In the genomic region with DNA sequence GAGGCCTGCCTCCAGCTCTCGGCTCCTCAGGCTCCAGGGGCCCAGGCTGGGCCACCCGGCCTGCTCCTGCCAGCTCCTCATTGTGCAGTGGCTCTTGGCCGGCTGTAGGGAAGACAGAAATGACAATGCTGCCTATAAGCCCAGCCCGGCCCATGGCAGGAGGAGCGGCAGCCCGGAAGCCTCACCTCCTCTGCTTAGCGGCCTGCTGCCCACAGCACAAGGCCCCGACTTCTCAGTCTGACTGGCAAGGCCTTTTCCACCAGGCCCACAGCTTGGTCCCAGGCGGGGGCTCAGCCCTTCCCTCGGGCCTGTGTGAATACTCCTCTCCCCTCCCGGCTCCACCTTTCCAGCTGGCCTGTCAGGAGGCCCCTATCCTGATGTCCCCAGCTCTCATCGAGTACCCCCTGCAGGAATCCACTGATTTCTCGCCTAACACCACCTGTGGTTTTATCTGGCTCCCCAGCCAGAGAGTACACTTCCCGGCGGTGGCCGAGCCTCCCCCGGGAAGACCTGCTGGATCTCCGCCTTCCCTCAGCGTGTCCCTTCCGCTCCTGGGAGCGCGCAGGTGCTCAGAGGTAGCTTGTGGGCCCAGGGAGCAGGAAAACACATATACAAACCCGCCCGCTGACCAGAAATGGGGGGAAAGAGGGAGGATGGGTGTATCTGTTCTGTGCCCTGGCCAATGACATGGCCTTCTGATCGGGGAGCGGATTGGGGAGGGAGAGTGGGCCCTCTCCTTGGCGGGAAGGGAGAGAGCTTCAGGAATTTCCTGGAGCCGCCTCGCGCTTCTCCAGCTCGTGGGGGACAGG, we compare ENCODE assay signal across 8 cellular contexts. TPM values are rescaled to one million over a fixed set of nuclear protein-coding genes. Genes with fewer than 3 reads are reported as not detected.
A peak's percentile ranks its signal among the peaks of the same experiment; 100 is the strongest.
DNase-seq lines count a peak whose midpoint lies in the region; ATAC-seq and TF ChIP-seq lines count a peak whose summit lies in the region.

No MANE protein-coding gene starts in this region.

- intact Hi-C loops in activated T-helper 1 cell treated with anti-CD3 and anti-CD28 coated beads, Interleukin-12 subunit alpha, Interleukin-12 subunit beta, Interleukin-2, Interleukin-4 antibody, amounts not matched to agents 30 ng/mL and 10 ng/mL and 1 ng/mL, durations not matched to agents 14 hours and 24 hours and 36 hours (cut with micrococcal nuclease), result loop anchor here (1.0 to 10.0 kb wide), 6 partner anchors 30 to 564 kb away; a partner anchor contains a TSS

- H3K36me3 Mint-ChIP-seq in activated T-helper 1 cell treated with anti-CD3 and anti-CD28 coated beads, Interleukin-12 subunit alpha, Interleukin-12 subunit beta, Interleukin-2, Interleukin-4 antibody, amounts not matched to agents 30 ng/mL and 10 ng/mL and 1 ng/mL, durations not matched to agents 14 hours and 24 hours and 36 hours (ENCODE audit: low read depth), result peaks cover 22% of the 10 kb centered on the region

- peak overlapping the region; percentile 96 for H3K4me3 Mint-ChIP-seq in activated T-helper 1 cell treated with anti-CD3 and anti-CD28 coated beads, Interleukin-12 subunit alpha, Interleukin-12 subunit beta, Interleukin-2, Interleukin-4 antibody, amounts not matched to agents 30 ng/mL and 10 ng/mL and 1 ng/mL, durations not matched to agents 14 hours and 24 hours and 36 hours

- TF ChIP-seq CTCF in GM10266 (IDR thresholded peaks at IDR 0.05; ENCODE audit: control insufficient read depth, insufficient read depth, low read depth, missing control alignments), result no peak
- TF ChIP-seq CTCF in parathyroid adenoma (IDR thresholded peaks at IDR 0.05), result no peak

- peak overlapping the region; percentile 97 for H3K4me2 ChIP-seq in parathyroid adenoma (ENCODE audit: low read length)

- peak overlapping the region; percentile 71 for H3K27ac ChIP-seq in parathyroid adenoma

- peak overlapping the region; percentile 77 for H3K9ac ChIP-seq in parathyroid adenoma

- H3K27ac Mint-ChIP-seq in activated T-helper 1 cell treated with anti-CD3 and anti-CD28 coated beads, Interleukin-12 subunit alpha, Interleukin-12 subunit beta, Interleukin-2, Interleukin-4 antibody, amounts not matched to agents 30 ng/mL and 10 ng/mL and 1 ng/mL, durations not matched to agents 14 hours and 24 hours and 36 hours, result peak overlapping the region; percentile 97

- H3K9me3 Mint-ChIP-seq in activated T-helper 1 cell treated with anti-CD3 and anti-CD28 coated beads, Interleukin-12 subunit alpha, Interleukin-12 subunit beta, Interleukin-2, Interleukin-4 antibody, amounts not matched to agents 30 ng/mL and 10 ng/mL and 1 ng/mL, durations not matched to agents 14 hours and 24 hours and 36 hours, result no peaks in the 10 kb centered on the region

- peaks cover 18% of the 10 kb centered on the region for H3K4me1 Mint-ChIP-seq in activated T-helper 1 cell treated with anti-CD3 and anti-CD28 coated beads, Interleukin-12 subunit alpha, Interleukin-12 subunit beta, Interleukin-2, Interleukin-4 antibody, amounts not matched to agents 30 ng/mL and 10 ng/mL and 1 ng/mL, durations not matched to agents 14 hours and 24 hours and 36 hours (ENCODE audit: low read depth)

- DNase-seq in GM10266 (ENCODE audit: extremely low spot score) (peak; percentile 70), NCI-H2081 treated with DMSO at 0.1 percent for 48 hours (lab: John Stamatoyannopoulos, UW) (peak; percentile 22), germinal center (ENCODE audit: low spot score) (peak; percentile 27), NOMO-1 treated with DMSO at 0.1 percent for 48 hours (lab: John Stamatoyannopoulos, UW; ENCODE audit: unreplicated experiment) (no peak)
- DNase-seq in activated T-helper 1 cell treated with anti-CD3 and anti-CD28 coated beads, Interleukin-12 subunit alpha, Interleukin-12 subunit beta, Interleukin-2, Interleukin-4 antibody, amounts not matched to agents 30 ng/mL and 10 ng/mL and 1 ng/mL, durations not matched to agents 14 hours and 24 hours and 36 hours (ENCODE audit: low spot score), result no peak

- H3K9me3 ChIP-seq in parathyroid adenoma (ENCODE audit: control insufficient read depth, low read length), result no peaks in the 10 kb centered on the region

- H3K36me3 ChIP-seq in parathyroid adenoma (ENCODE audit: control insufficient read depth, insufficient read depth, low read length), result no peaks in the 10 kb centered on the region

- no peaks in the 10 kb centered on the region for H3K27me3 Mint-ChIP-seq in activated T-helper 1 cell treated with anti-CD3 and anti-CD28 coated beads, Interleukin-12 subunit alpha, Interleukin-12 subunit beta, Interleukin-2, Interleukin-4 antibody, amounts not matched to agents 30 ng/mL and 10 ng/mL and 1 ng/mL, durations not matched to agents 14 hours and 24 hours and 36 hours (ENCODE audit: insufficient read depth)

- no peaks in the 10 kb centered on the region for H3K27me3 ChIP-seq in parathyroid adenoma (ENCODE audit: control insufficient read depth, insufficient read depth, low read length)

- peak overlapping the region; percentile 88 for H3K4me3 ChIP-seq in parathyroid adenoma (ENCODE audit: low read depth, low read length)

- peak overlapping the region; percentile 84 for H2AFZ ChIP-seq in parathyroid adenoma

- H3K79me2 ChIP-seq in parathyroid adenoma, result peaks cover 19% of the 10 kb centered on the region

- peaks cover 8% of the 10 kb centered on the region for H3K4me1 ChIP-seq in parathyroid adenoma

- ATAC-seq in HG02571 (IDR thresholded peaks at IDR 0.05; ENCODE audit: unreplicated experiment), result peak; percentile 13
- ATAC-seq in GM21390 (IDR thresholded peaks at IDR 0.05; ENCODE audit: unreplicated experiment), result no peak

RNA-seq across cellular contexts. Expression of a gene that starts 1.0 kb away (rescaled TPM):
- total RNA-seq in activated T-helper 1 cell treated with anti-CD3 and anti-CD28 coated beads, Interleukin-12 subunit alpha, Interleukin-12 subunit beta, Interleukin-2, Interleukin-4 antibody, amounts not matched to agents 30 ng/mL and 10 ng/mL and 1 ng/mL, durations not matched to agents 14 hours and 24 hours and 36 hours, result 67.5 and 72.3 TPM in 2 replicates

RNA-seq across cellular contexts. Expression of a gene that starts 5.8 kb away (rescaled TPM):
- 93.3 and 96.0 TPM in 2 replicates for total RNA-seq in activated T-helper 1 cell treated with anti-CD3 and anti-CD28 coated beads, Interleukin-12 subunit alpha, Interleukin-12 subunit beta, Interleukin-2, Interleukin-4 antibody, amounts not matched to agents 30 ng/mL and 10 ng/mL and 1 ng/mL, durations not matched to agents 14 hours and 24 hours and 36 hours

RNA-seq across cellular contexts. Expression of a gene that starts 30.2 kb away (rescaled TPM):
- 0.54 and 0.78 TPM in 2 replicates for total RNA-seq in activated T-helper 1 cell treated with anti-CD3 and anti-CD28 coated beads, Interleukin-12 subunit alpha, Interleukin-12 subunit beta, Interleukin-2, Interleukin-4 antibody, amounts not matched to agents 30 ng/mL and 10 ng/mL and 1 ng/mL, durations not matched to agents 14 hours and 24 hours and 36 hours

RNA-seq across cellular contexts. Expression of a gene that starts 35.5 kb away (rescaled TPM):
- total RNA-seq in activated T-helper 1 cell treated with anti-CD3 and anti-CD28 coated beads, Interleukin-12 subunit alpha, Interleukin-12 subunit beta, Interleukin-2, Interleukin-4 antibody, amounts not matched to agents 30 ng/mL and 10 ng/mL and 1 ng/mL, durations not matched to agents 14 hours and 24 hours and 36 hours, result 3.2 and 3.3 TPM in 2 replicates

RNA-seq across cellular contexts. Expression of a gene that starts 43.9 kb away (rescaled TPM):
- 25.4 TPM in 2 replicates for total RNA-seq in activated T-helper 1 cell treated with anti-CD3 and anti-CD28 coated beads, Interleukin-12 subunit alpha, Interleukin-12 subunit beta, Interleukin-2, Interleukin-4 antibody, amounts not matched to agents 30 ng/mL and 10 ng/mL and 1 ng/mL, durations not matched to agents 14 hours and 24 hours and 36 hours

Comparison
In these comparisons a context has a peak if more than half of its experiments do, and no peak if none do; other contexts are left out.
1. DNase-seq: peak in GM10266 (single experiment), NCI-H2081 treated with DMSO at 0.1 percent for 48 hours (single experiment) and germinal center (single experiment); none in activated T-helper 1 cell treated with anti-CD3 and anti-CD28 coated beads, Interleukin-12 subunit alpha, Interleukin-12 subunit beta, Interleukin-2, Interleukin-4 antibody, amounts not matched to agents 30 ng/mL and 10 ng/mL and 1 ng/mL, durations not matched to agents 14 hours and 24 hours and 36 hours (single experiment) and NOMO-1 treated with DMSO at 0.1 percent for 48 hours (single experiment).